Comparison of ENCODE assay signal across 13 cellular contexts in the genomic region with DNA sequence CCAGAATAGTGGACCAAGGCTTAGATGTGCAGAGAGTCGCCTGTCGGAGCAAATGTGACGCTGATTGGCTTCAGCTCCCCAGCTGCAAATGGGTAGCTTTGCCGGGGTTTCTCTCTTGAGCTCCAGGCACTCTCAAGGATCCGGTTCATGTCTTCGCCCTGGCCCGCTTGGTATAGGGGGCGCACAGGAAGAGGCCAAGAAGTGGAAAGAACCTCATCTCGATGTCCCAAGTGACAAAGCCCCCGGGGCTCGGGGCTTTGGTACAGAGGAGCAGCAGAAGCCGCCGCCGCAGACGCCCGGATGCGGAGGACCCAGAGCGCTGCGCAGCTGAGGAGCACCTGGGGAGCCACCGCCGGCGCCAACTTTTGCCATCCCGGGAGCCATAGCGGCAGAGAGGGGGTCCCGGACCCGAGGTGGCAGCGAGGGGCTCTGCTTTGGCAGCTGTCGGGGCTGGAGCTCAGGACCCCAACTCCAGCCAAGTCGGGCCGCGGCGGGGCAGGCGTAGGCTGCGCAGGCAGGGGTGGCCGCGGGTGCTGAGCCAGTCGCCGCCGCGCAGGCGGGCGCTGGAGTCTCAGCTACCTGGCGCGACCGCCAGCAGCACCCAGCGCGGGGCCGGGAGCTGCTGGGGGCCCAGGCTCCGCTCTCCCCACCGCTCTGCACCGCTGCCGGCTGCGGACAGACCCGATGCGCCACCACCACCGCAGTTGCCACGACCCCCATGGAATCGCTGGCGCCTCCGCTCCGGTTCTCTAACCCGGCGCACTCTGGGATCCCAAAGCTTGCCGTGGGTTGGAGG.
DNase-seq lines count a peak whose midpoint lies in the region; ATAC-seq and TF ChIP-seq lines count a peak whose summit lies in the region.
"Had no signal": no experiment of that assay in that cellular context is flagged by ENCODE, and none has a peak within 500 bp of the region (broad histone marks: within the 10 kb centered on the region; RNA-seq: fewer than 3 reads in every experiment).

No MANE protein-coding gene starts in this region.

- H3K9me3 Mint-ChIP-seq in endothelial cell (ENCODE audit: unreplicated experiment): no peaks in the 10 kb centered on the region

- intact Hi-C loops in mucosa of descending colon (cut with DNase I, micrococcal nuclease): no loop called here

- H3K4me1 ChIP-seq in HUES48 (ENCODE audit: control insufficient read depth, insufficient read depth, low read length): peaks cover 5% of the 10 kb centered on the region; the same call in 1 of the 2 replicates
- H3K4me1 ChIP-seq in mucosa of descending colon (ENCODE audit: low read depth): no peaks in the 10 kb centered on the region
- H3K4me1 ChIP-seq in suprapubic skin: no peaks in the 10 kb centered on the region

- H3K4me3 ChIP-seq in HUES48 (ENCODE audit: low read depth, low read length) (peak overlapping the region; percentile 78), mucosa of descending colon (no peak overlapping the region), suprapubic skin (peak overlapping the region; percentile 18)

- H3K27ac Mint-ChIP-seq in endothelial cell (ENCODE audit: unreplicated experiment): no peak overlapping the region

- no peak for TF ChIP-seq EP300 in suprapubic skin (IDR thresholded peaks at IDR 0.05)

- H3K36me3 Mint-ChIP-seq in endothelial cell (ENCODE audit: low read depth, unreplicated experiment): peaks cover 3% of the 10 kb centered on the region

- H3K9me3 ChIP-seq in HUES48 (ENCODE audit: control insufficient read depth, insufficient read depth, low read length): 0 out of 2 replicates have a peak, but pooled peaks cover 2% of the 10 kb centered on the region
- no peaks in the 10 kb centered on the region for H3K9me3 ChIP-seq in mucosa of descending colon
- no peaks in the 10 kb centered on the region for H3K9me3 ChIP-seq in suprapubic skin
- H3K9me3 ChIP-seq: body of pancreas had no signal

- no peak for TF ChIP-seq POLR2A in suprapubic skin (IDR thresholded peaks at IDR 0.05)

- peak overlapping the region; percentile 82 for H3K4me3 Mint-ChIP-seq in endothelial cell (ENCODE audit: unreplicated experiment)

- no peak overlapping the region for H3K27ac ChIP-seq in HUES48 (ENCODE audit: low read depth, low read length)
- H3K27ac ChIP-seq in suprapubic skin: no peak overlapping the region
- H3K27ac ChIP-seq: body of pancreas had no signal

- peak overlapping the region; percentile 25; the same call in 1 of the 2 replicates for H3K9ac ChIP-seq in HUES48 (ENCODE audit: low read depth, low read length)

- H3K27me3 ChIP-seq in HUES48 (ENCODE audit: control insufficient read depth, insufficient read depth, low read length) (peaks cover 57% of the 10 kb centered on the region), suprapubic skin (peaks cover 35% of the 10 kb centered on the region)

- under 1% methylated on average over 20 of the region's 64 CpGs for WGBS in suprapubic skin

- H3K36me3 ChIP-seq in HUES48 (ENCODE audit: control insufficient read depth, insufficient read depth, low read length): no peaks in the 10 kb centered on the region
- no peaks in the 10 kb centered on the region for H3K36me3 ChIP-seq in mucosa of descending colon (ENCODE audit: low read depth)
- no peaks in the 10 kb centered on the region for H3K36me3 ChIP-seq in suprapubic skin

- TF ChIP-seq CTCF in endothelial cell (IDR thresholded peaks at IDR 0.05; ENCODE audit: unreplicated experiment) (no peak), mucosa of descending colon (IDR thresholded peaks at IDR 0.05) (no peak), suprapubic skin (IDR thresholded peaks at IDR 0.05) (no peak)

- DNase-seq in endothelial cell (ENCODE audit: low spot score): peak; percentile 33
- DNase-seq in mucosa of descending colon: peak in 2 of 3 donors; percentile 15 to 39
- no peak for DNase-seq in suprapubic skin (ENCODE audit: low spot score in 2 of 2)
- no peak for DNase-seq in occipital lobe (lab: John Stamatoyannopoulos, UW)
- DNase-seq in RKO (ENCODE audit: low spot score): no peak
- DNase-seq: activated CD4-positive, CD25-positive, alpha-beta regulatory T cell treated with anti-CD3 and anti-CD28 coated beads, Interleukin-2, amount 50 U/mL, for 72 hours; activated T-cell treated with anti-CD3 and anti-CD28 coated beads, Interleukin-2, amount 50 U/mL, for 48 hours; NCI-H1105 treated with DMSO at 0.1 percent for 48 hours; substantia nigra had no signal

- peaks cover 7% of the 10 kb centered on the region for H3K4me1 Mint-ChIP-seq in endothelial cell (ENCODE audit: unreplicated experiment)

- H3K27me3 Mint-ChIP-seq in endothelial cell (ENCODE audit: unreplicated experiment): peaks cover 4% of the 10 kb centered on the region

- ATAC-seq in mucosa of descending colon: no peak
- no peak for ATAC-seq in GM21528 (IDR thresholded peaks at IDR 0.05; ENCODE audit: low FRiP score, unreplicated experiment)
- ATAC-seq in HG02973 (IDR thresholded peaks at IDR 0.05; ENCODE audit: unreplicated experiment): no peak
- ATAC-seq: body of pancreas had no signal

Comparison
In these comparisons a context has a peak if more than half of its experiments do, and no peak if none do; other contexts are left out.
1. DNase-seq: peak in endothelial cell (single experiment) and mucosa of descending colon (2 of 3); none in suprapubic skin (0 of 2), occipital lobe (single experiment) and RKO (single experiment).